Comparison of ENCODE assay signal across 8 cellular contexts in genomic region chr1:7962011-7962335, GRCh38. TPM values are rescaled to one million over a fixed set of nuclear protein-coding genes. Genes with fewer than 3 reads are reported as not detected.
DNase-seq lines count a peak whose midpoint lies in the region; ATAC-seq and TF ChIP-seq lines count a peak whose summit lies in the region.

No MANE protein-coding gene starts in this region.

- no peaks in the 10 kb centered on the region for H3K27me3 ChIP-seq in GM23338 (ENCODE audit: insufficient read depth)
- no peaks in the 10 kb centered on the region for H3K27me3 ChIP-seq in endodermal cell (ENCODE audit: control insufficient read depth, insufficient read depth, low read length, poor library complexity, severe bottlenecking)

- no peak for TF ChIP-seq CTCF in GM10248 (IDR thresholded peaks at IDR 0.05; ENCODE audit: control extremely low read depth, extremely low read depth, low read depth, missing control alignments)
- TF ChIP-seq CTCF in GM23338 (conservative IDR thresholded peaks at IDR 0.05; ENCODE audit: low read depth in 2 of 2): no peak
- no peak for TF ChIP-seq CTCF in OCI-LY7 (conservative IDR thresholded peaks at IDR 0.05; ENCODE audit: low read length)
- TF ChIP-seq CTCF in endodermal cell (conservative IDR thresholded peaks at IDR 0.05): no peak
- TF ChIP-seq CTCF in omental fat pad (IDR thresholded peaks at IDR 0.05): no peak

- H3K9me3 ChIP-seq in OCI-LY7 (ENCODE audit: low read length) (no peaks in the 10 kb centered on the region), endodermal cell (ENCODE audit: control insufficient read depth, low read length) (no peaks in the 10 kb centered on the region)

- 0 to 1% methylated on average over 8 to 10 of the region's 10 CpGs for WGBS in endodermal cell (ENCODE audit: insufficient coverage in 1 of 2, insufficient read length in 1 of 2), 2 experiments

- H4K20me1 ChIP-seq in GM23338 (replicated peaks; ENCODE audit: insufficient read depth) (peaks cover 21% of the 10 kb centered on the region), OCI-LY7 (ENCODE audit: insufficient read depth, low read length) (peaks cover 4% of the 10 kb centered on the region; the same call in 1 of the 2 replicates)

- H2AFZ ChIP-seq in GM23338: peak overlapping the region; percentile 45; the same call in 1 of the 2 replicates
- peak overlapping the region; percentile 14; the same call in 1 of the 2 replicates for H2AFZ ChIP-seq in OCI-LY7 (ENCODE audit: low read length)

- no TSS peak for BruUV-seq in OCI-LY7 (replicated peaks; lab: Mats Ljungman, UMichigan)

- H3K4me2 ChIP-seq in GM23338: peak overlapping the region; percentile 88
- H3K4me2 ChIP-seq in OCI-LY7 (ENCODE audit: low read length): peak overlapping the region; percentile 87

- H3K79me2 ChIP-seq in GM23338 (replicated peaks; ENCODE audit: insufficient read depth) (peaks cover 52% of the 10 kb centered on the region), OCI-LY7 (ENCODE audit: insufficient read depth, low read depth, low read length) (peaks cover 37% of the 10 kb centered on the region)

- DNase-seq in GM10248 (ENCODE audit: extremely low spot score): peak; percentile 44
- no peak for DNase-seq in GM23338 (ENCODE audit: low spot score)
- no peak for DNase-seq in OCI-LY7 (ENCODE audit: low spot score)
- no peak for DNase-seq in endodermal cell
- no peak for DNase-seq in omental fat pad (ENCODE audit: low spot score)
- no peak for DNase-seq in GM19240 (ENCODE audit: insufficient read length, low spot score)
- no peak for DNase-seq in NCI-H1694 treated with DMSO at 0.1 percent for 48 hours (lab: John Stamatoyannopoulos, UW)
- no peak for DNase-seq in retina

- H3K27me3 Mint-ChIP-seq in GM23338 (ENCODE audit: insufficient read depth, low read depth, poor library complexity): peaks cover 13% of the 10 kb centered on the region
- H3K27me3 Mint-ChIP-seq in endodermal cell (ENCODE audit: insufficient read depth): no peaks in the 10 kb centered on the region

- H3K4me1 ChIP-seq in GM23338 (ENCODE audit: insufficient read depth) (peaks cover 8% of the 10 kb centered on the region), OCI-LY7 (ENCODE audit: insufficient read depth, low read length, poor library complexity, severe bottlenecking) (peaks cover 30% of the 10 kb centered on the region), endodermal cell (ENCODE audit: control insufficient read depth, insufficient read depth, low read length) (no peaks in the 10 kb centered on the region)

- ATAC-seq in GM23338 (no peak), omental fat pad (ENCODE audit: low FRiP score) (peak; percentile 11)

- POLR2A ChIA-PET in GM10248 (lab: Yijun Ruan, JAX) (interaction anchor here (1.0 kb wide), 1 partner anchor 13 kb away, joined by 4 read pairs; no protein-coding TSS in a partner anchor), OCI-LY7 (lab: Charles Lee) (interaction anchor here (1.4 kb wide), 1 partner anchor 14 kb away, joined by 3 read pairs; no protein-coding TSS in a partner anchor)

- H3K4me3 Mint-ChIP-seq in GM23338 (peak overlapping the region; percentile 98), endodermal cell (peak overlapping the region; percentile 86)

- no peaks in the 10 kb centered on the region; the same call in 2 of the 3 replicates for H3K9me3 Mint-ChIP-seq in GM23338
- no peaks in the 10 kb centered on the region for H3K9me3 Mint-ChIP-seq in endodermal cell

- intact Hi-C loops in OCI-LY7 (cut with micrococcal nuclease; ENCODE audit: unreplicated experiment): loop anchor here (5.0 kb wide), 1 partner anchor 190 kb away; the partner anchor contains the start of gene VAMP3

- peak overlapping the region; percentile 21; the same call in 1 of the 2 replicates for H3K27ac ChIP-seq in GM23338 (ENCODE audit: low read depth)
- peak overlapping the region; percentile 39 for H3K27ac ChIP-seq in OCI-LY7 (ENCODE audit: low read depth, low read length, poor library complexity, severe bottlenecking)
- peak overlapping the region; percentile 73 for H3K27ac ChIP-seq in endodermal cell (ENCODE audit: low read depth, low read length)

- H3K9me2 ChIP-seq in GM23338 (ENCODE audit: insufficient read depth) (no peaks in the 10 kb centered on the region), OCI-LY7 (ENCODE audit: insufficient read depth, low read length) (no peaks in the 10 kb centered on the region)

- peak overlapping the region; percentile 92 for H3K4me3 ChIP-seq in GM23338
- H3K4me3 ChIP-seq in OCI-LY7 (ENCODE audit: low read depth, low read length, poor library complexity, severe bottlenecking): peak overlapping the region; percentile 84
- peak overlapping the region; percentile 100 for H3K4me3 ChIP-seq in endodermal cell (ENCODE audit: low read length)

- peak overlapping the region; percentile 90 for H3K9ac ChIP-seq in endodermal cell (ENCODE audit: extremely low read depth, low read length, poor library complexity, severe bottlenecking)

- H3K36me3 Mint-ChIP-seq in GM23338 (ENCODE audit: low read depth): peaks cover 48% of the 10 kb centered on the region
- H3K36me3 Mint-ChIP-seq in endodermal cell (ENCODE audit: low read depth): peaks cover 38% of the 10 kb centered on the region

- H3K4me1 Mint-ChIP-seq in GM23338 (peaks cover 6% of the 10 kb centered on the region; the same call in 1 of the 3 replicates), endodermal cell (peaks cover 19% of the 10 kb centered on the region)

- CTCF ChIA-PET in GM10248 (lab: Yijun Ruan, JAX): interaction anchor here (1.0 to 4.8 kb wide), 3 partner anchors 14 to 53 kb away, joined by 3 to 26 read pairs (median 4); no protein-coding TSS in a partner anchor
- CTCF ChIA-PET in OCI-LY7 (lab: Charles Lee; ENCODE audit: unreplicated experiment): no interaction called here

- H3K36me3 ChIP-seq in GM23338 (ENCODE audit: insufficient read depth): peaks cover 37% of the 10 kb centered on the region
- peaks cover 43% of the 10 kb centered on the region for H3K36me3 ChIP-seq in OCI-LY7 (ENCODE audit: insufficient read depth, low read length)
- H3K36me3 ChIP-seq in endodermal cell (ENCODE audit: control insufficient read depth, insufficient read depth, low read length): peaks cover 44% of the 10 kb centered on the region

- H3F3A ChIP-seq in GM23338 (replicated peaks; ENCODE audit: low read depth): no peaks in the 10 kb centered on the region; the same call in 1 of the 2 replicates

- H3K27ac Mint-ChIP-seq in GM23338 (peak overlapping the region; percentile 88), endodermal cell (peak overlapping the region; percentile 94)

TF ChIP-seq in GM23338, 12 proteins besides CTCF, POLR2A, EP300 and RAD21 (continues in another document):
- TF ChIP-seq POLR2AphosphoS5 (IDR thresholded peaks at IDR 0.05; ENCODE audit: low read depth): no peak
- no peak for TF ChIP-seq ZNF114 (CRISPR knock-in tag; IDR thresholded peaks at IDR 0.05)
- TF ChIP-seq EZH2 (IDR thresholded peaks at IDR 0.05; ENCODE audit: low read depth, unreplicated experiment): no peak
- no peak for TF ChIP-seq NANOG (IDR thresholded peaks at IDR 0.05; ENCODE audit: borderline replicate concordance)
- no peak for TF ChIP-seq JUNB (IDR thresholded peaks at IDR 0.05; ENCODE audit: unreplicated experiment)
- TF ChIP-seq ETS1 (IDR thresholded peaks at IDR 0.05): no peak

RNA-seq across cellular contexts. Expression of gene PARK7, which starts 0.5 kb away (rescaled TPM):
- 178 and 184 TPM in 2 replicates for total RNA-seq in GM23338 (2014; rRNA removed; shearing (Covaris generic))
- 592 and 679 TPM in 2 replicates for polyA plus RNA-seq in GM23338 (2016; fragmentation: Nextera tagmentation; extraction: Ambion mirVana)
- 138 and 204 TPM in 2 replicates for total RNA-seq in OCI-LY7 (2014; rRNA removed; shearing (Covaris generic))
- total RNA-seq in OCI-LY7 (2022): 272 and 306 TPM in 2 replicates
- 100 to 1,000 TPM; 304 to 378 TPM for total RNA-seq in endodermal cell
- 288 TPM for polyA plus RNA-seq in endodermal cell (2013, experiment 1 of 2)
- polyA plus RNA-seq in endodermal cell (2013, experiment 2 of 2): 280 TPM
- total RNA-seq in omental fat pad: 100 to 1,000 TPM; 151 to 260 (median 216) TPM

RNA-seq across cellular contexts. Expression of gene TNFRSF9, which starts 21.3 kb away (rescaled TPM):
- total RNA-seq in GM23338 (2014; rRNA removed; shearing (Covaris generic)): not detected in 2 replicates
- not detected in 2 replicates for polyA plus RNA-seq in GM23338 (2016; fragmentation: Nextera tagmentation; extraction: Ambion mirVana)
- not detected in 2 replicates for total RNA-seq in OCI-LY7 (2014; rRNA removed; shearing (Covaris generic))
- not detected in 2 replicates for total RNA-seq in OCI-LY7 (2022)
- not detected for total RNA-seq in endodermal cell
- not detected for polyA plus RNA-seq in endodermal cell (2013, experiment 1 of 2)
- polyA plus RNA-seq in endodermal cell (2013, experiment 2 of 2): not detected
- total RNA-seq in omental fat pad: 1 to 10 TPM in 1 of 4 donors, under 1 TPM in 3; 0.44 to 1.1 (median 0.63) TPM

Comparison
In these comparisons a context has a peak if more than half of its experiments do, and no peak if none do; other contexts are left out.
1. H3K27ac ChIP-seq: peak in every context shown above with its lines; median percentile 73 in endodermal cell; 39 in OCI-LY7; 21 in GM23338.